Comparison of ENCODE assay signal across 2 cellular contexts in the genomic region with DNA sequence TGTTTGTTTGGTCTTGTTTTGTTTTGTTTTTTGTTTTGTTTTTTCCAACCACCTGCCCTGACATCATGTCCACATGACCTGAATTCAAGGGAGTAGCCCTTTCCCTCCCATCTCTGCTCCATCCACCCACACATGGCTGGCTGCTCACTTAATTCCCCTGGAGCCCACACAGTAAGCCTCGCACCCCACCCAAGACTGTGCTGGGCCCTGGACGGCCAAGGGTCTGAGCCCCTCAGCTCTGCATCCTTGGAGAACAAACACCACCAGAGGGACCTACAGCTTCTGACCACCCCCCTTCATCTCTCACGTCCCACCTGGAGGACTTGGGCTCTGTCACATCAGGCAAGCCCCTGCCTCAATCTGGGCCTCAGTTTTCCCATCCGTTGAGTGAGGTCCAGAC.
TF ChIP-seq lines count a peak whose summit lies in the region.

No MANE protein-coding gene starts in this region.

TF ChIP-seq in HEK293, 187 proteins besides CTCF, POLR2A, EP300 and RAD21:
- TF ChIP-seq, protein P1, sequence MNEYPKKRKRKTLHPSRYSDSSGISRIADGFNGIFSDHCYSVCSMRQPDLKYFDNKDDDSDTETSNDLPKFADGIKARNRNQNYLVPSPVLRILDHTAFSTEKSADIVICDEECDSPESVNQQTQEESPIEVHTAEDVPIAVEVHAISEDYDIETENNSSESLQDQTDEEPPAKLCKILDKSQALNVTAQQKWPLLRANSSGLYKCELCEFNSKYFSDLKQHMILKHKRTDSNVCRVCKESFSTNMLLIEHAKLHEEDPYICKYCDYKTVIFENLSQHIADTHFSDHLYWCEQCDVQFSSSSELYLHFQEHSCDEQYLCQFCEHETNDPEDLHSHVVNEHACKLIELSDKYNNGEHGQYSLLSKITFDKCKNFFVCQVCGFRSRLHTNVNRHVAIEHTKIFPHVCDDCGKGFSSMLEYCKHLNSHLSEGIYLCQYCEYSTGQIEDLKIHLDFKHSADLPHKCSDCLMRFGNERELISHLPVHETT (tag by site-specific recombination; IDR thresholded peaks at IDR 0.05), result no peak
- TF ChIP-seq ZNF2 (tag by site-specific recombination; IDR thresholded peaks at IDR 0.05) (no peak), ZBTB8A (tag by site-specific recombination; IDR thresholded peaks at IDR 0.05) (no peak), ZBTB17 (tag by site-specific recombination; IDR thresholded peaks at IDR 0.05) (no peak), ZBTB21 (tag by site-specific recombination; IDR thresholded peaks at IDR 0.05) (no peak), ZNF473 (tag by site-specific recombination; IDR thresholded peaks at IDR 0.05) (no peak), ZFHX2 (tag by site-specific recombination; conservative IDR thresholded peaks at IDR 0.05) (peak; percentile 76), ZNF114 (tag by site-specific recombination; IDR thresholded peaks at IDR 0.05) (no peak), EGR2 (tag by site-specific recombination; IDR thresholded peaks at IDR 0.05; ENCODE audit: low read depth) (0 out of 2 replicates have a peak, but pooled peaks have one; percentile 51), ZNF629 (tag by site-specific recombination; IDR thresholded peaks at IDR 0.05) (no peak), ZEB2 (tag by site-specific recombination; IDR thresholded peaks at IDR 0.05) (no peak), ZNF223 (tag by site-specific recombination; IDR thresholded peaks at IDR 0.05) (no peak), ZBTB20 (tag by site-specific recombination; IDR thresholded peaks at IDR 0.05) (no peak), BCL11A (tag by site-specific recombination; IDR thresholded peaks at IDR 0.05; ENCODE audit: low read depth) (no peak), KLF7 (tag by site-specific recombination; IDR thresholded peaks at IDR 0.05; ENCODE audit: borderline replicate concordance) (no peak), SCRT2 (tag by site-specific recombination; IDR thresholded peaks at IDR 0.05) (no peak)
- TF ChIP-seq, protein P2, sequence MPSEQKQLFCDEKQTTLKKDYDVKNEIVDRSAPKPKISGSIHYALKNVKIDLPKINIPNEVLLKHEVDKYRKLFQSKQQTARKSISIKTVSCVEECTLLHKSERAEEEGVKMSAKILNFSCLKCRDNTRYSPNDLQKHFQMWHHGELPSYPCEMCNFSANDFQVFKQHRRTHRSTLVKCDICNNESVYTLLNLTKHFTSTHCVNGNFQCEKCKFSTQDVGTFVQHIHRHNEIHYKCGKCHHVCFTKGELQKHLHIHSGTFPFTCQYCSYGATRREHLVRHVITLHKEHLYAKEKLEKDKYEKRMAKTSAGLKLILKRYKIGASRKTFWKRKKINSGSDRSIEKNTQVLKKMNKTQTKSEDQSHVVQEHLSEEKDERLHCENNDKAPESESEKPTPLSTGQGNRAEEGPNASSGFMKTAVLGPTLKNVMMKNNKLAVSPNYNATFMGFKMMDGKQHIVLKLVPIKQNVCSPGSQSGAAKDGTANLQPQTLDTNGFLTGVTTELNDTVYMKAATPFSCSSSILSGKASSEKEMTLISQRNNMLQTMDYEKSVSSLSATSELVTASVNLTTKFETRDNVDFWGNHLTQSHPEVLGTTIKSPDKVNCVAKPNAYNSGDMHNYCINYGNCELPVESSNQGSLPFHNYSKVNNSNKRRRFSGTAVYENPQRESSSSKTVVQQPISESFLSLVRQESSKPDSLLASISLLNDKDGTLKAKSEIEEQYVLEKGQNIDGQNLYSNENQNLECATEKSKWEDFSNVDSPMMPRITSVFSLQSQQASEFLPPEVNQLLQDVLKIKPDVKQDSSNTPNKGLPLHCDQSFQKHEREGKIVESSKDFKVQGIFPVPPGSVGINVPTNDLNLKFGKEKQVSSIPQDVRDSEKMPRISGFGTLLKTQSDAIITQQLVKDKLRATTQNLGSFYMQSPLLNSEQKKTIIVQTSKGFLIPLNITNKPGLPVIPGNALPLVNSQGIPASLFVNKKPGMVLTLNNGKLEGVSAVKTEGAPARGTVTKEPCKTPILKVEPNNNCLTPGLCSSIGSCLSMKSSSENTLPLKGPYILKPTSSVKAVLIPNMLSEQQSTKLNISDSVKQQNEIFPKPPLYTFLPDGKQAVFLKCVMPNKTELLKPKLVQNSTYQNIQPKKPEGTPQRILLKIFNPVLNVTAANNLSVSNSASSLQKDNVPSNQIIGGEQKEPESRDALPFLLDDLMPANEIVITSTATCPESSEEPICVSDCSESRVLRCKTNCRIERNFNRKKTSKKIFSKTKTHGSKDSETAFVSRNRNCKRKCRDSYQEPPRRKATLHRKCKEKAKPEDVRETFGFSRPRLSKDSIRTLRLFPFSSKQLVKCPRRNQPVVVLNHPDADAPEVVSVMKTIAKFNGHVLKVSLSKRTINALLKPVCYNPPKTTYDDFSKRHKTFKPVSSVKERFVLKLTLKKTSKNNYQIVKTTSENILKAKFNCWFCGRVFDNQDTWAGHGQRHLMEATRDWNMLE (tag by site-specific recombination; conservative IDR thresholded peaks at IDR 0.05; ENCODE audit: low read depth), result no peak
- TF ChIP-seq, protein P3, sequence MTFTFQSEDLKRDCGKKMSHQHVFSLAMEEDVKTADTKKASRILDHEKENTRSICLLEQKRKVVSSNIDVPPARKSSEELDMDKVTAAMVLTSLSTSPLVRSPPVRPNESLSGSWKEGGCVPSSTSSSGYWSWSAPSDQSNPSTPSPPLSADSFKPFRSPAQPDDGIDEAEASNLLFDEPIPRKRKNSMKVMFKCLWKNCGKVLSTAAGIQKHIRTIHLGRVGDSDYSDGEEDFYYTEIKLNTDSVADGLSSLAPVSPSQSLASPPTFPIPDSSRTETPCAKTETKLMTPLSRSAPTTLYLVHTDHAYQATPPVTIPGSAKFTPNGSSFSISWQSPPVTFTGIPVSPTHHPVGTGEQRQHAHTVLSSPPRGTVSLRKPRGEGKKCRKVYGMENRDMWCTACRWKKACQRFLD (tag by site-specific recombination; IDR thresholded peaks at IDR 0.05), result no peak

TF ChIP-seq in WTC11, 78 proteins besides CTCF, POLR2A, EP300 and RAD21 (continued from another document):
- TF ChIP-seq PRDM15 (CRISPR knock-in tag; IDR thresholded peaks at IDR 0.05) (no peak), ZNF423 (CRISPR knock-in tag; IDR thresholded peaks at IDR 0.05) (no peak), USF1 (CRISPR knock-in tag; IDR thresholded peaks at IDR 0.05) (no peak), ZNF671 (CRISPR knock-in tag; IDR thresholded peaks at IDR 0.05) (no peak), MYBL2 (CRISPR knock-in tag; IDR thresholded peaks at IDR 0.05) (no peak)
- TF ChIP-seq, protein P4, sequence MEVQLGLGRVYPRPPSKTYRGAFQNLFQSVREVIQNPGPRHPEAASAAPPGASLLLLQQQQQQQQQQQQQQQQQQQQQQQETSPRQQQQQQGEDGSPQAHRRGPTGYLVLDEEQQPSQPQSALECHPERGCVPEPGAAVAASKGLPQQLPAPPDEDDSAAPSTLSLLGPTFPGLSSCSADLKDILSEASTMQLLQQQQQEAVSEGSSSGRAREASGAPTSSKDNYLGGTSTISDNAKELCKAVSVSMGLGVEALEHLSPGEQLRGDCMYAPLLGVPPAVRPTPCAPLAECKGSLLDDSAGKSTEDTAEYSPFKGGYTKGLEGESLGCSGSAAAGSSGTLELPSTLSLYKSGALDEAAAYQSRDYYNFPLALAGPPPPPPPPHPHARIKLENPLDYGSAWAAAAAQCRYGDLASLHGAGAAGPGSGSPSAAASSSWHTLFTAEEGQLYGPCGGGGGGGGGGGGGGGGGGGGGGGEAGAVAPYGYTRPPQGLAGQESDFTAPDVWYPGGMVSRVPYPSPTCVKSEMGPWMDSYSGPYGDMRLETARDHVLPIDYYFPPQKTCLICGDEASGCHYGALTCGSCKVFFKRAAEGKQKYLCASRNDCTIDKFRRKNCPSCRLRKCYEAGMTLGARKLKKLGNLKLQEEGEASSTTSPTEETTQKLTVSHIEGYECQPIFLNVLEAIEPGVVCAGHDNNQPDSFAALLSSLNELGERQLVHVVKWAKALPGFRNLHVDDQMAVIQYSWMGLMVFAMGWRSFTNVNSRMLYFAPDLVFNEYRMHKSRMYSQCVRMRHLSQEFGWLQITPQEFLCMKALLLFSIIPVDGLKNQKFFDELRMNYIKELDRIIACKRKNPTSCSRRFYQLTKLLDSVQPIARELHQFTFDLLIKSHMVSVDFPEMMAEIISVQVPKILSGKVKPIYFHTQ (CRISPR knock-in tag; IDR thresholded peaks at IDR 0.05), result no peak
- TF ChIP-seq, protein P5, sequence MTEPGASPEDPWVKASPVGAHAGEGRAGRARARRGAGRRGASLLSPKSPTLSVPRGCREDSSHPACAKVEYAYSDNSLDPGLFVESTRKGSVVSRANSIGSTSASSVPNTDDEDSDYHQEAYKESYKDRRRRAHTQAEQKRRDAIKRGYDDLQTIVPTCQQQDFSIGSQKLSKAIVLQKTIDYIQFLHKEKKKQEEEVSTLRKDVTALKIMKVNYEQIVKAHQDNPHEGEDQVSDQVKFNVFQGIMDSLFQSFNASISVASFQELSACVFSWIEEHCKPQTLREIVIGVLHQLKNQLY (CRISPR knock-in tag; IDR thresholded peaks at IDR 0.05), result no peak
- TF ChIP-seq, protein P6, sequence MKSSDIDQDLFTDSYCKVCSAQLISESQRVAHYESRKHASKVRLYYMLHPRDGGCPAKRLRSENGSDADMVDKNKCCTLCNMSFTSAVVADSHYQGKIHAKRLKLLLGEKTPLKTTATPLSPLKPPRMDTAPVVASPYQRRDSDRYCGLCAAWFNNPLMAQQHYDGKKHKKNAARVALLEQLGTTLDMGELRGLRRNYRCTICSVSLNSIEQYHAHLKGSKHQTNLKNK (CRISPR knock-in tag; IDR thresholded peaks at IDR 0.05), result no peak
